ENCODE assay signal across 9 cellular contexts in genomic region chr5:73312146-73312871, GRCh38.
DNase-seq lines count a peak whose midpoint lies in the region; ATAC-seq, FAIRE-seq and TF ChIP-seq lines count a peak whose summit lies in the region.
"Had no signal": no experiment of that assay in that cellular context is flagged by ENCODE, and none has a peak within 500 bp of the region (broad histone marks: within the 10 kb centered on the region; RNA-seq: fewer than 3 reads in every experiment).

No MANE protein-coding gene starts in this region.

- H3K27me3 ChIP-seq in body of pancreas = no peaks in the 10 kb centered on the region

- FAIRE-seq in frontal cortex (lab: Jason Lieb, UNC) = no peak

- in situ Hi-C loops in astrocyte of the cerebellum (cut with HindIII; ENCODE audit: low sequenced_read_pairs) = loop anchor here (25.0 kb wide), 1 partner anchor 125 kb away; the partner anchor contains the start of gene FOXD1

- H3K9me3 ChIP-seq in mesodermal cell (ENCODE audit: control insufficient read depth, low read length) (no peaks in the 10 kb centered on the region), body of pancreas (no peaks in the 10 kb centered on the region)
- H3K9me3 ChIP-seq: heart right ventricle had no signal

- H3K4me3 ChIP-seq in astrocyte of the cerebellum (ENCODE audit: low read depth, low read length) (no peak overlapping the region), mesodermal cell (ENCODE audit: extremely low read depth, insufficient read depth, low read length, poor library complexity, severe bottlenecking) (no peak overlapping the region), lower leg skin (ENCODE audit: low read depth, poor library complexity, severe bottlenecking) (no peak overlapping the region), body of pancreas (no peak overlapping the region)

- intact Hi-C loops in lower leg skin (cut with DNase I; ENCODE audit: low total_unique reads) (no loop called here), body of pancreas (cut with DNase I) (no loop called here)

- no peak for ATAC-seq in body of pancreas

- H3K4me1 ChIP-seq in mesodermal cell (ENCODE audit: control insufficient read depth, insufficient read depth, low read length, poor library complexity, severe bottlenecking) (peaks cover 23% of the 10 kb centered on the region), body of pancreas (peaks cover 9% of the 10 kb centered on the region)

- peak; percentile 56 for DNase-seq in CMK (ENCODE audit: low read depth)
- peak; percentile 88 for DNase-seq in LHCN-M2 (ENCODE audit: low read depth)
- peak; percentile 97 for DNase-seq in astrocyte of the cerebellum (ENCODE audit: low read depth)
- no peak for DNase-seq in effector CD8-positive, alpha-beta T cell (lab: John Stamatoyannopoulos, UW)
- DNase-seq in lower leg skin (ENCODE audit: low spot score in 2 of 2) = no peak
- no peak for DNase-seq in body of pancreas
- DNase-seq in frontal cortex (ENCODE audit: low spot score in 2 of 2) = no peak
- DNase-seq: heart right ventricle had no signal

- TF ChIP-seq POLR2A in lower leg skin (IDR thresholded peaks at IDR 0.05) (no peak), body of pancreas (IDR thresholded peaks at IDR 0.05) (no peak)

- H3K27ac ChIP-seq in mesodermal cell (ENCODE audit: low read depth, low read length, severe bottlenecking) (peak overlapping the region; percentile 91), body of pancreas (no peak overlapping the region)
- H3K27ac ChIP-seq: heart right ventricle had no signal

- WGBS in mesodermal cell (ENCODE audit: insufficient coverage in 2 of 2), 2 experiments = 45 to 65% methylated on average over 6 to 8 of the region's 13 CpGs
- 49 to 51% methylated on average over 13 of the region's 13 CpGs for WGBS in lower leg skin, 2 donors
- WGBS in body of pancreas, 2 donors = 51 to 57% methylated on average over 13 of the region's 13 CpGs

- H3K36me3 ChIP-seq in mesodermal cell (ENCODE audit: control insufficient read depth, insufficient read depth, low read length) (no peaks in the 10 kb centered on the region), body of pancreas (replicated peaks in 1 of 2; ENCODE audit: insufficient read depth in 1 of 2, low read depth in 2 of 2) (no peaks in the 10 kb centered on the region)
- H3K36me3 ChIP-seq: heart right ventricle had no signal

- peak; percentile 73 for TF ChIP-seq CTCF in astrocyte of the cerebellum (IDR thresholded peaks at IDR 0.05; ENCODE audit: low read depth, low read length, missing control alignments)
- no peak for TF ChIP-seq CTCF in lower leg skin (IDR thresholded peaks at IDR 0.05)
- no peak for TF ChIP-seq CTCF in body of pancreas (IDR thresholded peaks at IDR 0.05)

Comparison
In these comparisons a context has a peak if more than half of its experiments do, and no peak if none do; other contexts are left out.
1. DNase-seq: peak in CMK (single experiment), LHCN-M2 (single experiment) and astrocyte of the cerebellum (single experiment); none in effector CD8-positive, alpha-beta T cell (single experiment), lower leg skin (0 of 2), body of pancreas (0 of 4) and frontal cortex (0 of 2).